Comparison of ENCODE assay signal across 18 cellular contexts in genomic region chr15:36186376-36186775, GRCh38.
"Had no signal": no experiment of that assay in that cellular context is flagged by ENCODE, and none has a peak within 500 bp of the region (broad histone marks: within the 10 kb centered on the region; RNA-seq: fewer than 3 reads in every experiment).

No MANE protein-coding gene starts in this region.

- DNase-seq: erythroblast; foreskin melanocyte; heart left ventricle; hippocampal formation; kidney glomerular epithelial cell; mammary epithelial cell; naive thymus-derived CD8-positive, alpha-beta T cell; posterior cingulate gyrus; sigmoid colon; stimulated activated CD4-positive, alpha-beta T cell treated with anti-CD3 and anti-CD28 coated beads, Interleukin-12 subunit alpha, Interleukin-12 subunit beta, amount 100 ng/mL, for 4 hours; stimulated activated naive CD4-positive, alpha-beta T cell; stomach; substantia nigra; transverse colon had no signal

- H3K27ac ChIP-seq: heart left ventricle, neutrophil, right atrium auricular region, sigmoid colon, stomach, thoracic aorta, transverse colon had no signal

- H3K4me1 ChIP-seq: heart left ventricle, right atrium auricular region, stomach had no signal

- H3K36me3 ChIP-seq: heart left ventricle, neutrophil, right atrium auricular region, sigmoid colon, stomach, thoracic aorta, transverse colon had no signal

- H3K4me3 ChIP-seq: heart left ventricle, right atrium auricular region, sigmoid colon, skin epidermis, stomach, thoracic aorta, transverse colon had no signal

- ATAC-seq: heart left ventricle; naive thymus-derived CD8-positive, alpha-beta T cell had no signal

- H3K9me3 ChIP-seq: neutrophil, sigmoid colon, stomach, thoracic aorta, transverse colon had no signal

- H3K27me3 ChIP-seq: heart left ventricle, neutrophil, right atrium auricular region, sigmoid colon, stomach, transverse colon had no signal
